ENCODE assay signal across 1 cellular context in genomic region chr12:6323340-6323994, GRCh38.
TF ChIP-seq lines count a peak whose summit lies in the region.

No MANE protein-coding gene starts in this region.

TF ChIP-seq in K562, 482 proteins besides CTCF, POLR2A, EP300 and RAD21 (continued from another document and continues in another):
- TF ChIP-seq E2F5 (CRISPR knock-in tag; IDR thresholded peaks at IDR 0.05): no peak
- TF ChIP-seq ZNF592 (IDR thresholded peaks at IDR 0.05): peak; percentile 54; the same call in 1 of the 2 replicates
- TF ChIP-seq ARNT (IDR thresholded peaks at IDR 0.05): 0 out of 4 replicates have a peak, but pooled peaks of 1 of the 2 experiments have one; percentile 42
- TF ChIP-seq, protein P1, sequence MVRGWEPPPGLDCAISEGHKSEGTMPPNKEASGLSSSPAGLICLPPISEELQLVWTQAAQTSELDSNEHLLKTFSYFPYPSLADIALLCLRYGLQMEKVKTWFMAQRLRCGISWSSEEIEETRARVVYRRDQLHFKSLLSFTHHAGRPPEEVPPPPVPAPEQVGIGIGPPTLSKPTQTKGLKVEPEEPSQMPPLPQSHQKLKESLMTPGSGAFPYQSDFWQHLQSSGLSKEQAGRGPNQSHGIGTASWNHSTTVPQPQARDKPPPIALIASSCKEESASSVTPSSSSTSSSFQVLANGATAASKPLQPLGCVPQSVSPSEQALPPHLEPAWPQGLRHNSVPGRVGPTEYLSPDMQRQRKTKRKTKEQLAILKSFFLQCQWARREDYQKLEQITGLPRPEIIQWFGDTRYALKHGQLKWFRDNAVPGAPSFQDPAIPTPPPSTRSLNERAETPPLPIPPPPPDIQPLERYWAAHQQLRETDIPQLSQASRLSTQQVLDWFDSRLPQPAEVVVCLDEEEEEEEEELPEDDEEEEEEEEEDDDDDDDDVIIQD (CRISPR knock-in tag; IDR thresholded peaks at IDR 0.05): no peak
- TF ChIP-seq E2F3 (CRISPR knock-in tag; IDR thresholded peaks at IDR 0.05): no peak
- TF ChIP-seq MAFK (IDR thresholded peaks at IDR 0.05; ENCODE audit: low read length): peak; percentile 74
- no peak for TF ChIP-seq KAT7 (CRISPR knock-in tag; IDR thresholded peaks at IDR 0.05; ENCODE audit: borderline replicate concordance)
- TF ChIP-seq PCBP1 (IDR thresholded peaks at IDR 0.05; ENCODE audit: low read depth, low read length, poor library complexity, severe bottlenecking): no peak
- TF ChIP-seq CREBBP (IDR thresholded peaks at IDR 0.05; ENCODE audit: low read depth, low read length): no peak
- TF ChIP-seq KLF13 (tag; IDR thresholded peaks at IDR 0.05; ENCODE audit: borderline replicate concordance, low read depth): no peak
- TF ChIP-seq ZBTB9 (CRISPR knock-in tag; IDR thresholded peaks at IDR 0.05): no peak
- TF ChIP-seq ILK (tag; IDR thresholded peaks at IDR 0.05; ENCODE audit: borderline replicate concordance, low read depth): no peak
- no peak for TF ChIP-seq RNF219 (CRISPR knock-in tag; IDR thresholded peaks at IDR 0.05)
- TF ChIP-seq KDM1A (IDR thresholded peaks at IDR 0.05): peak; percentile 33 to 53; a peak in 1 of 4 replicates
- TF ChIP-seq HCFC1 (IDR thresholded peaks at IDR 0.05; ENCODE audit: low read depth, low read length): no peak
- no peak for TF ChIP-seq PTRF (tag; IDR thresholded peaks at IDR 0.05)
- TF ChIP-seq PCBP2 (IDR thresholded peaks at IDR 0.05; ENCODE audit: low read depth, low read length, poor library complexity, severe bottlenecking): no peak
- TF ChIP-seq EZH2 (IDR thresholded peaks at IDR 0.05; ENCODE audit: borderline replicate concordance, low read depth, low read length): no peak
- no peak for TF ChIP-seq POLR2G (IDR thresholded peaks at IDR 0.05; ENCODE audit: low read depth, low read length)
- TF ChIP-seq SMAD1 (IDR thresholded peaks at IDR 0.05; ENCODE audit: low read depth, low read length, partially characterized antibody): no peak
- no peak for TF ChIP-seq ZNF140 (CRISPR knock-in tag; IDR thresholded peaks at IDR 0.05)
- TF ChIP-seq HNRNPK (IDR thresholded peaks at IDR 0.05; ENCODE audit: low read depth, low read length, poor library complexity, severe bottlenecking): no peak
- TF ChIP-seq ZNF197 (CRISPR knock-in tag; IDR thresholded peaks at IDR 0.05; ENCODE audit: low read depth): no peak
- no peak for TF ChIP-seq ELF4 (CRISPR knock-in tag; IDR thresholded peaks at IDR 0.05)
- TF ChIP-seq ZFX (CRISPR knock-in tag; IDR thresholded peaks at IDR 0.05): 0 out of 2 replicates have a peak, but pooled peaks have one; percentile 23
- TF ChIP-seq STAT5B (CRISPR knock-in tag; IDR thresholded peaks at IDR 0.05): no peak
- no peak for TF ChIP-seq ESRRB (CRISPR knock-in tag; IDR thresholded peaks at IDR 0.05; ENCODE audit: borderline replicate concordance)
- TF ChIP-seq PURB (CRISPR knock-in tag; IDR thresholded peaks at IDR 0.05; ENCODE audit: low read depth): no peak
- TF ChIP-seq NFIX (CRISPR knock-in tag; IDR thresholded peaks at IDR 0.05; ENCODE audit: low read depth): no peak
- no peak for TF ChIP-seq MED1 (CRISPR knock-in tag; IDR thresholded peaks at IDR 0.05; ENCODE audit: borderline replicate concordance)
- no peak for TF ChIP-seq RBBP5 (IDR thresholded peaks at IDR 0.05; ENCODE audit: borderline replicate concordance, insufficient read depth, low read length, poor library complexity, severe bottlenecking)
- TF ChIP-seq ZKSCAN3 (CRISPR knock-in tag; IDR thresholded peaks at IDR 0.05): no peak
- 0 out of 2 replicates have a peak, but pooled peaks have one; percentile 34 for TF ChIP-seq ARID2 (IDR thresholded peaks at IDR 0.05)
- no peak for TF ChIP-seq BRCA1 (IDR thresholded peaks at IDR 0.05)
- TF ChIP-seq BRCA1 (CRISPR knock-in tag; IDR thresholded peaks at IDR 0.05): no peak
- TF ChIP-seq HDAC3 (IDR thresholded peaks at IDR 0.05; ENCODE audit: borderline replicate concordance, partially characterized antibody): no peak
- TF ChIP-seq HNRNPH1 (optimal IDR thresholded peaks at IDR 0.05; ENCODE audit: low read depth, low read length): no peak
- no peak for TF ChIP-seq MECOM (CRISPR knock-in tag; IDR thresholded peaks at IDR 0.05)
- TF ChIP-seq CHD2 (IDR thresholded peaks at IDR 0.05; ENCODE audit: low read depth, low read length): no peak
- TF ChIP-seq RFX7 (CRISPR knock-in tag; IDR thresholded peaks at IDR 0.05): no peak
- TF ChIP-seq ZNF232 (CRISPR knock-in tag; IDR thresholded peaks at IDR 0.05): no peak
- TF ChIP-seq POLR2AphosphoS2 (IDR thresholded peaks at IDR 0.05; ENCODE audit: low read length): no peak
- no peak for TF ChIP-seq ID3 (CRISPR knock-in tag; IDR thresholded peaks at IDR 0.05)
- TF ChIP-seq ID3 (tag; IDR thresholded peaks at IDR 0.05): no peak
- TF ChIP-seq, protein P2, sequence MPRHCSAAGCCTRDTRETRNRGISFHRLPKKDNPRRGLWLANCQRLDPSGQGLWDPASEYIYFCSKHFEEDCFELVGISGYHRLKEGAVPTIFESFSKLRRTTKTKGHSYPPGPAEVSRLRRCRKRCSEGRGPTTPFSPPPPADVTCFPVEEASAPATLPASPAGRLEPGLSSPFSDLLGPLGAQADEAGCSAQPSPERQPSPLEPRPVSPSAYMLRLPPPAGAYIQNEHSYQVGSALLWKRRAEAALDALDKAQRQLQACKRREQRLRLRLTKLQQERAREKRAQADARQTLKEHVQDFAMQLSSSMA (CRISPR knock-in tag; IDR thresholded peaks at IDR 0.05): no peak
- TF ChIP-seq MTA1 (IDR thresholded peaks at IDR 0.05; ENCODE audit: borderline replicate concordance): 0 out of 2 replicates have a peak, but pooled peaks have one; percentile 24
- no peak for TF ChIP-seq SMARCB1 (IDR thresholded peaks at IDR 0.05; ENCODE audit: insufficient read length, low read depth)
- TF ChIP-seq, protein P3, sequence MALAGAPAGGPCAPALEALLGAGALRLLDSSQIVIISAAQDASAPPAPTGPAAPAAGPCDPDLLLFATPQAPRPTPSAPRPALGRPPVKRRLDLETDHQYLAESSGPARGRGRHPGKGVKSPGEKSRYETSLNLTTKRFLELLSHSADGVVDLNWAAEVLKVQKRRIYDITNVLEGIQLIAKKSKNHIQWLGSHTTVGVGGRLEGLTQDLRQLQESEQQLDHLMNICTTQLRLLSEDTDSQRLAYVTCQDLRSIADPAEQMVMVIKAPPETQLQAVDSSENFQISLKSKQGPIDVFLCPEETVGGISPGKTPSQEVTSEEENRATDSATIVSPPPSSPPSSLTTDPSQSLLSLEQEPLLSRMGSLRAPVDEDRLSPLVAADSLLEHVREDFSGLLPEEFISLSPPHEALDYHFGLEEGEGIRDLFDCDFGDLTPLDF (CRISPR knock-in tag; IDR thresholded peaks at IDR 0.05): no peak
- no peak for TF ChIP-seq KDM2B (CRISPR knock-in tag; IDR thresholded peaks at IDR 0.05)
- TF ChIP-seq HMG20A (CRISPR knock-in tag; conservative IDR thresholded peaks at IDR 0.05): no peak
- TF ChIP-seq, protein P4, sequence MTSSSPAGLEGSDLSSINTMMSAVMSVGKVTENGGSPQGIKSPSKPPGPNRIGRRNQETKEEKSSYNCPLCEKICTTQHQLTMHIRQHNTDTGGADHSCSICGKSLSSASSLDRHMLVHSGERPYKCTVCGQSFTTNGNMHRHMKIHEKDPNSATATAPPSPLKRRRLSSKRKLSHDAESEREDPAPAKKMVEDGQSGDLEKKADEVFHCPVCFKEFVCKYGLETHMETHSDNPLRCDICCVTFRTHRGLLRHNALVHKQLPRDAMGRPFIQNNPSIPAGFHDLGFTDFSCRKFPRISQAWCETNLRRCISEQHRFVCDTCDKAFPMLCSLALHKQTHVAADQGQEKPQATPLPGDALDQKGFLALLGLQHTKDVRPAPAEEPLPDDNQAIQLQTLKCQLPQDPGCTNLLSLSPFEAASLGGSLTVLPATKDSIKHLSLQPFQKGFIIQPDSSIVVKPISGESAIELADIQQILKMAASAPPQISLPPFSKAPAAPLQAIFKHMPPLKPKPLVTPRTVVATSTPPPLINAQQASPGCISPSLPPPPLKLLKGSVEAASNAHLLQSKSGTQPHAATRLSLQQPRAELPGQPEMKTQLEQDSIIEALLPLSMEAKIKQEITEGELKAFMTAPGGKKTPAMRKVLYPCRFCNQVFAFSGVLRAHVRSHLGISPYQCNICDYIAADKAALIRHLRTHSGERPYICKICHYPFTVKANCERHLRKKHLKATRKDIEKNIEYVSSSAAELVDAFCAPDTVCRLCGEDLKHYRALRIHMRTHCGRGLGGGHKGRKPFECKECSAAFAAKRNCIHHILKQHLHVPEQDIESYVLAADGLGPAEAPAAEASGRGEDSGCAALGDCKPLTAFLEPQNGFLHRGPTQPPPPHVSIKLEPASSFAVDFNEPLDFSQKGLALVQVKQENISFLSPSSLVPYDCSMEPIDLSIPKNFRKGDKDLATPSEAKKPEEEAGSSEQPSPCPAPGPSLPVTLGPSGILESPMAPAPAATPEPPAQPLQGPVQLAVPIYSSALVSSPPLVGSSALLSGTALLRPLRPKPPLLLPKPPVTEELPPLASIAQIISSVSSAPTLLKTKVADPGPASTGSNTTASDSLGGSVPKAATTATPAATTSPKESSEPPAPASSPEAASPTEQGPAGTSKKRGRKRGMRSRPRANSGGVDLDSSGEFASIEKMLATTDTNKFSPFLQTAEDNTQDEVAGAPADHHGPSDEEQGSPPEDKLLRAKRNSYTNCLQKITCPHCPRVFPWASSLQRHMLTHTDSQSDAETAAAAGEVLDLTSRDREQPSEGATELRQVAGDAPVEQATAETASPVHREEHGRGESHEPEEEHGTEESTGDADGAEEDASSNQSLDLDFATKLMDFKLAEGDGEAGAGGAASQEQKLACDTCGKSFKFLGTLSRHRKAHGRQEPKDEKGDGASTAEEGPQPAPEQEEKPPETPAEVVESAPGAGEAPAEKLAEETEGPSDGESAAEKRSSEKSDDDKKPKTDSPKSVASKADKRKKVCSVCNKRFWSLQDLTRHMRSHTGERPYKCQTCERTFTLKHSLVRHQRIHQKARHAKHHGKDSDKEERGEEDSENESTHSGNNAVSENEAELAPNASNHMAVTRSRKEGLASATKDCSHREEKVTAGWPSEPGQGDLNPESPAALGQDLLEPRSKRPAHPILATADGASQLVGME (CRISPR knock-in tag; IDR thresholded peaks at IDR 0.05): no peak
- no peak for TF ChIP-seq ZNF253 (CRISPR knock-in tag; conservative IDR thresholded peaks at IDR 0.05)
